In genomic region chr14:72608391-72609204, GRCh38 we compare ENCODE assay signal across 11 cellular contexts.
DNase-seq lines count a peak whose midpoint lies in the region; ATAC-seq, FAIRE-seq and TF ChIP-seq lines count a peak whose summit lies in the region.
"Had no signal": no experiment of that assay in that cellular context is flagged by ENCODE, and none has a peak within 500 bp of the region (broad histone marks: within the 10 kb centered on the region; RNA-seq: fewer than 3 reads in every experiment).

No MANE protein-coding gene starts in this region.

- TF ChIP-seq CTCF in endothelial cell of umbilical vein (IDR thresholded peaks at IDR 0.05; ENCODE audit: extremely low read depth in 1 of 2, insufficient read depth in 1 of 2, low read depth in 1 of 2, low read length in 2 of 2) = no peak

- no peaks in the 10 kb centered on the region for H4K20me1 ChIP-seq in endothelial cell of umbilical vein (replicated peaks; ENCODE audit: control insufficient read depth, extremely low read depth, insufficient read depth, low read length)

- H3K4me1 ChIP-seq in endothelial cell of umbilical vein (ENCODE audit: control insufficient read depth, extremely low read depth, insufficient read depth, low read length) = peaks cover 15% of the 10 kb centered on the region
- H3K4me1 ChIP-seq: transverse colon had no signal

- no peak overlapping the region for H3K4me3 ChIP-seq in endothelial cell of umbilical vein (replicated peaks in 1 of 3; ENCODE audit: insufficient read depth in 1 of 3, low read depth in 1 of 3, low read length in 3 of 3)
- H3K4me3 ChIP-seq: SK-N-MC, skin epidermis, transverse colon had no signal

- CTCF ChIA-PET in endothelial cell of umbilical vein (lab: Charles Lee) = interaction anchor here (1.0 to 1.9 kb wide), 8 partner anchors 9 to 294 kb away, joined by 3 to 7 read pairs (median 4); partner anchors contain the start of gene DPF3

- intact Hi-C loops in endothelial cell of umbilical vein (cut with micrococcal nuclease) = loop anchor here (1.0 kb wide), 1 partner anchor 57 kb away; no protein-coding TSS in a partner anchor

- H3K79me2 ChIP-seq in endothelial cell of umbilical vein (ENCODE audit: control insufficient read depth, insufficient read depth, low read length) = no peaks in the 10 kb centered on the region

- no TSS peak for BruUV-seq in endothelial cell of umbilical vein (replicated peaks; lab: Mats Ljungman, UMichigan)

- no peaks in the 10 kb centered on the region for H3K27me3 ChIP-seq in endothelial cell of umbilical vein (ENCODE audit: control insufficient read depth in 2 of 2, insufficient read depth in 2 of 2, low read length in 2 of 2)
- H3K27me3 ChIP-seq: transverse colon had no signal

- DNase-seq in Daoy (ENCODE audit: low read depth) = peak; percentile 90
- DNase-seq in RCC 7860 (ENCODE audit: low spot score) = peak; percentile 83
- DNase-seq in endothelial cell of umbilical vein (ENCODE audit: low read depth, low spot score) = peak; percentile 64
- peak; percentile 26 for DNase-seq in occipital lobe (lab: John Stamatoyannopoulos, UW)
- no peak for DNase-seq in NCI-H187 (lab: John Stamatoyannopoulos, UW)
- DNase-seq in DMS79 (lab: John Stamatoyannopoulos, UW) = no peak
- DNase-seq in activated effector memory CD4-positive, alpha-beta T cell treated with anti-CD3 and anti-CD28 coated beads, Interleukin-2, amount 50 U/mL, for 16 hours = no peak
- DNase-seq: transverse colon had no signal

- no peaks in the 10 kb centered on the region for H3K9me3 ChIP-seq in endothelial cell of umbilical vein (replicated peaks; ENCODE audit: control insufficient read depth, insufficient read depth, low read length)
- H3K9me3 ChIP-seq: transverse colon had no signal

- no peaks in the 10 kb centered on the region for H3K9me1 ChIP-seq in endothelial cell of umbilical vein (replicated peaks; ENCODE audit: control insufficient read depth, extremely low read depth, insufficient read depth, low read length)

- H3K4me2 ChIP-seq in endothelial cell of umbilical vein (ENCODE audit: insufficient read depth, low read length) = no peak overlapping the region

- H3K36me3 ChIP-seq in endothelial cell of umbilical vein (ENCODE audit: control insufficient read depth in 2 of 2, extremely low read depth in 1 of 2, insufficient read depth in 2 of 2, low read length in 2 of 2) = no peaks in the 10 kb centered on the region
- H3K36me3 ChIP-seq: transverse colon had no signal

- no peak for TF ChIP-seq POLR2A in endothelial cell of umbilical vein (IDR thresholded peaks at IDR 0.05; ENCODE audit: low read depth, low read length)

- dilution Hi-C loops in endothelial cell of umbilical vein (cut with MboI; ENCODE audit: extremely low pct_ligation_motif_present, low sequenced_read_pairs) = no loop called here

- peak overlapping the region; percentile 50 for H2AFZ ChIP-seq in endothelial cell of umbilical vein (ENCODE audit: low read depth, low read length)

- POLR2A ChIA-PET in endothelial cell of umbilical vein (lab: Charles Lee) = no interaction called here

- FAIRE-seq in RCC 7860 (lab: Jason Lieb, UNC) (peak; percentile 77), endothelial cell of umbilical vein (lab: Jason Lieb, UNC) (peak; percentile 90)

- ATAC-seq in HG03095 (IDR thresholded peaks at IDR 0.05; ENCODE audit: unreplicated experiment) = no peak

- H3K9ac ChIP-seq in endothelial cell of umbilical vein (replicated peaks; ENCODE audit: extremely low read depth, insufficient read depth, low read length) = no peak overlapping the region

- H3K27ac ChIP-seq in endothelial cell of umbilical vein (ENCODE audit: insufficient read depth, low read depth, low read length) = peak overlapping the region; percentile 19
- H3K27ac ChIP-seq: SK-N-MC, skin epidermis, transverse colon had no signal

TF ChIP-seq in endothelial cell of umbilical vein, 7 proteins besides CTCF, POLR2A, EP300 and RAD21:
- TF ChIP-seq GATA2 (IDR thresholded peaks at IDR 0.05; ENCODE audit: insufficient read depth, insufficient read length, low read depth, low read length) = no peak
- TF ChIP-seq MAX (IDR thresholded peaks at IDR 0.05; ENCODE audit: insufficient read depth, insufficient read length) = no peak
- peak; percentile 76 for TF ChIP-seq JUN (IDR thresholded peaks at IDR 0.05; ENCODE audit: borderline replicate concordance, insufficient read depth, insufficient read length, low read depth)
- TF ChIP-seq FOS (IDR thresholded peaks at IDR 0.05; ENCODE audit: borderline replicate concordance, insufficient read depth, low read length) = peak; percentile 98
- TF ChIP-seq MYC (IDR thresholded peaks at IDR 0.05; ENCODE audit: low read depth, low read length) = no peak

Comparison
In these comparisons a context has a peak if more than half of its experiments do, and no peak if none do; other contexts are left out.
1. DNase-seq: peak in Daoy (single experiment), RCC 7860 (single experiment), endothelial cell of umbilical vein (single experiment) and occipital lobe (single experiment); none in NCI-H187 (0 of 2), DMS79 (single experiment) and activated effector memory CD4-positive, alpha-beta T cell treated with anti-CD3 and anti-CD28 coated beads, Interleukin-2, amount 50 U/mL, for 16 hours (single experiment).